Comparison of ENCODE assay signal across 2 cellular contexts in the genomic region with DNA sequence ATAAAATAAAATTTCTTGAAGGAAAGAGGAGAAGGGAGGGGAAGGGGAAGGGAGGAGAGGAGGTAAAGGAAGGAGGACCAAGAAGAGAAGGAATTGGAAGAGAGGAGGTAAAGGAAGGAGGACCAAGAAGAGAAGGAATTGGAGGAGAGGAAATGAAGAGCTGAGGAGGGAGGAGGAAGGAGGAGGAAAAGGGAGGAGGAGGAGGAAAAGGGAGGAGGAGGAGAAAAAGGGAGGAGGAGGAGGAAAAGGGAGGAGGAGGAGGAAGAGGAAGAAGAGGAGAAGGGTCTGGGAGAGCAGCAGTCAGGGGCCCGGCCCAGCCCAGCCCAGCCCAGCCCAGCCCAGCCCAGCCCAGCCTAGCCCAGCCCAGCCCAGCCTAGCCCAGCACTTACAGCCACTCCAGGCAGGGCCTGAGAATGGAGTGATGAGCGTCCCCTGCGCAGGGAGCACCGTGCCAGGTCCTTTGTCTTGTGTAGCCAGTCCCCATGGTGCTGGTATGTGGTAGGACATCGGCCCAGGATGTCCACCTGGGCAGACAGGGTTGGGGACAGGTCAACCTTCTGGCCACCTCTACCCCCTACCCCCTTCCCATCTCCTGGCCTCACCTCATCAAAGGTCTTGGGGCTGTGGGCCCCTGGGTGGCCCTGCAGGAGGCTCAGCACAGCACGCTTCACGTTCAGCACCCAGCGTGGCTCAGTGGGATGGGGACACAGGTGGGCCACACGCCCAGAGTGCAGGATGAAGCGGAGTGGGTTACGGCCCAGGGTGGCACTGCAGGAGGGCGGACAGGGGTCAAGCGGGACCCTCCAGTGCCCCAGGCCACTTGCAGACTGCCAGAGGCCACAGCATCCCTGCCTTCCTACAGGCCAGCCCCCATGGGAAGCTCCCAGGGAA.
TF ChIP-seq lines count a peak whose summit lies in the region.

No MANE protein-coding gene starts in this region.

TF ChIP-seq in A549, 52 proteins besides CTCF, POLR2A, EP300 and RAD21 (continued from another document):
- TF ChIP-seq, protein P1, sequence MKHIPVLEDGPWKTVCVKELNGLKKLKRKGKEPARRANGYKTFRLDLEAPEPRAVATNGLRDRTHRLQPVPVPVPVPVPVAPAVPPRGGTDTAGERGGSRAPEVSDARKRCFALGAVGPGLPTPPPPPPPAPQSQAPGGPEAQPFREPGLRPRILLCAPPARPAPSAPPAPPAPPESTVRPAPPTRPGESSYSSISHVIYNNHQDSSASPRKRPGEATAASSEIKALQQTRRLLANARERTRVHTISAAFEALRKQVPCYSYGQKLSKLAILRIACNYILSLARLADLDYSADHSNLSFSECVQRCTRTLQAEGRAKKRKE (CRISPR knock-in tag; IDR thresholded peaks at IDR 0.05; ENCODE audit: low read depth): no peak
- TF ChIP-seq E2F6 (IDR thresholded peaks at IDR 0.05; ENCODE audit: borderline replicate concordance, low read depth): no peak
- TF ChIP-seq RCOR1 (IDR thresholded peaks at IDR 0.05; ENCODE audit: low read depth, low read length): no peak
- TF ChIP-seq JUNB (IDR thresholded peaks at IDR 0.05): no peak

TF ChIP-seq in HEK293, 187 proteins besides CTCF, POLR2A, EP300 and RAD21 (continued from another document):
- TF ChIP-seq, protein P2, sequence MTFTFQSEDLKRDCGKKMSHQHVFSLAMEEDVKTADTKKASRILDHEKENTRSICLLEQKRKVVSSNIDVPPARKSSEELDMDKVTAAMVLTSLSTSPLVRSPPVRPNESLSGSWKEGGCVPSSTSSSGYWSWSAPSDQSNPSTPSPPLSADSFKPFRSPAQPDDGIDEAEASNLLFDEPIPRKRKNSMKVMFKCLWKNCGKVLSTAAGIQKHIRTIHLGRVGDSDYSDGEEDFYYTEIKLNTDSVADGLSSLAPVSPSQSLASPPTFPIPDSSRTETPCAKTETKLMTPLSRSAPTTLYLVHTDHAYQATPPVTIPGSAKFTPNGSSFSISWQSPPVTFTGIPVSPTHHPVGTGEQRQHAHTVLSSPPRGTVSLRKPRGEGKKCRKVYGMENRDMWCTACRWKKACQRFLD (tag by site-specific recombination; IDR thresholded peaks at IDR 0.05): no peak
- TF ChIP-seq ZIC2 (tag by site-specific recombination; IDR thresholded peaks at IDR 0.05): peak; percentile 77
- no peak for TF ChIP-seq ZNF473 (tag by site-specific recombination; IDR thresholded peaks at IDR 0.05)
- TF ChIP-seq KLF1 (tag by site-specific recombination; IDR thresholded peaks at IDR 0.05): peak; percentile 76
- TF ChIP-seq ZNF132 (tag by site-specific recombination; IDR thresholded peaks at IDR 0.05; ENCODE audit: borderline replicate concordance): no peak
- peak; percentile 57 for TF ChIP-seq EGR2 (tag by site-specific recombination; IDR thresholded peaks at IDR 0.05; ENCODE audit: low read depth)
- no peak for TF ChIP-seq ZNF488 (tag by site-specific recombination; IDR thresholded peaks at IDR 0.05)
TF ChIP-seq in HEK293: peak in this region for 6.
